ENCODE assay signal across 10 cellular contexts in the genomic region with DNA sequence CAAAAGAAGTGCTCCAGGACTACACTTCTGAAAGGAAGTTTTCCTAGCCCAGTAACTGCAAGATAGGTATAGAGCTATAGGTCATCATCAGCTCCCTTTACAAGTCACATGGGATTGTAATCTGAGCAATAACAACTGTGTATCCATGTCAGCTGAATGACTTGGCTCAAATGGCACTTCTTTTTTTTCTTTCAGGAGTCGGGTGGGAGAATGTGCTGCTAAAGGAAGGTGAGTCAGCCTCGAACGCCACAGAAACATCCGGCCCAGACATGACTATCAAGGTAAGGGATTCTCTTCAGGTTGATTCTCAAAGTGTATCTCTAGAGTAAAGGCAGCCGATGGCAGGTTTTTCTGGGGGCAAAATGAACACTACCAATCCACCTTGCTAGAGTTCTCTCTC.
DNase-seq lines count a peak whose midpoint lies in the region; ATAC-seq and TF ChIP-seq lines count a peak whose summit lies in the region.
"Had no signal": no experiment of that assay in that cellular context is flagged by ENCODE, and none has a peak within 500 bp of the region (broad histone marks: within the 10 kb centered on the region; RNA-seq: fewer than 3 reads in every experiment).

No MANE protein-coding gene starts in this region.

- no peak overlapping the region for H3K27ac Mint-ChIP-seq in activated CD4-positive, alpha-beta T cell treated with anti-CD3 and anti-CD28 coated beads, Interleukin-2, amount 10 ng/mL, durations not matched to agents 7 days and 5 days

- peaks cover 12% of the 10 kb centered on the region for H3K4me1 ChIP-seq in PC-9 (replicated peaks; ENCODE audit: insufficient read depth)

- peaks cover 10% of the 10 kb centered on the region for H3K27me3 Mint-ChIP-seq in activated CD4-positive, alpha-beta T cell treated with anti-CD3 and anti-CD28 coated beads, Interleukin-2, amount 10 ng/mL, durations not matched to agents 7 days and 5 days

- no peak overlapping the region for H2AFZ ChIP-seq in PC-9

- no peaks in the 10 kb centered on the region for H3K9me3 ChIP-seq in PC-9 (ENCODE audit: insufficient read depth, low read depth)

- CTCF ChIA-PET in activated CD4-positive, alpha-beta T cell treated with anti-CD3 and anti-CD28 coated beads, Interleukin-2, amount 10 ng/mL, durations not matched to agents 7 days and 5 days (lab: Charles Lee): interaction anchor here (0.7 kb wide), 1 partner anchor 1928 kb away, joined by 3 read pairs; no protein-coding TSS in a partner anchor
- CTCF ChIA-PET in PC-9 (lab: Charles Lee): no interaction called here

- H3K79me2 ChIP-seq in PC-9 (ENCODE audit: low read depth): no peaks in the 10 kb centered on the region

- intact Hi-C loops in PC-9 (cut with micrococcal nuclease; ENCODE audit: unreplicated experiment): loop anchor here (1.0 kb wide), 1 partner anchor 14 kb away; no protein-coding TSS in a partner anchor

- TF ChIP-seq CTCF in PC-9 (conservative IDR thresholded peaks at IDR 0.05) (no peak), choroid plexus epithelial cell (conservative IDR thresholded peaks at IDR 0.05; ENCODE audit: low read depth, low read length) (no peak), retinal pigment epithelial cell (conservative IDR thresholded peaks at IDR 0.05; ENCODE audit: low read depth, low read length) (no peak)

- no peak overlapping the region for H3K4me2 ChIP-seq in PC-9

- no peak for ATAC-seq in HG03469 (IDR thresholded peaks at IDR 0.05; ENCODE audit: unreplicated experiment)

- peak; percentile 26 for DNase-seq in activated CD4-positive, alpha-beta T cell treated with anti-CD3 and anti-CD28 coated beads for 48 hours
- DNase-seq in activated CD4-positive, alpha-beta T cell treated with anti-CD3 and anti-CD28 coated beads, Interleukin-2, amount 10 ng/mL, durations not matched to agents 7 days and 5 days: no peak
- DNase-seq in PC-9 (peak; percentile 60 to 71), choroid plexus epithelial cell (ENCODE audit: low read depth) (peak; percentile 87), retinal pigment epithelial cell (ENCODE audit: low read depth) (peak; percentile 55), SHP77 treated with DMSO at 0.1 percent for 48 hours (lab: John Stamatoyannopoulos, UW) (no peak), mesenteric fat pad (ENCODE audit: low spot score) (no peak)
- DNase-seq: NCI-H2081 treated with DMSO at 0.1 percent for 48 hours had no signal

- H3K36me3 Mint-ChIP-seq in activated CD4-positive, alpha-beta T cell treated with anti-CD3 and anti-CD28 coated beads, Interleukin-2, amount 10 ng/mL, durations not matched to agents 7 days and 5 days (ENCODE audit: low read depth): no peaks in the 10 kb centered on the region

- no peak overlapping the region for H3K4me3 Mint-ChIP-seq in activated CD4-positive, alpha-beta T cell treated with anti-CD3 and anti-CD28 coated beads, Interleukin-2, amount 10 ng/mL, durations not matched to agents 7 days and 5 days

- POLR2A ChIA-PET in activated CD4-positive, alpha-beta T cell treated with anti-CD3 and anti-CD28 coated beads, Interleukin-2, amount 10 ng/mL, durations not matched to agents 7 days and 5 days (lab: Charles Lee): no interaction called here
- POLR2A ChIA-PET in PC-9 (lab: Charles Lee; ENCODE audit: unreplicated experiment): interaction anchor here (0.5 to 0.7 kb wide), 3 partner anchors 16 to 244 kb away, joined by 3 to 9 read pairs (median 6); partner anchors contain the start of gene TXN

- no TSS peak for BruUV-seq in PC-9 (replicated peaks; lab: Mats Ljungman, UMichigan)

- no peak overlapping the region for H3K4me3 ChIP-seq in PC-9
- H3K4me3 ChIP-seq in choroid plexus epithelial cell (ENCODE audit: low read depth, low read length): no peak overlapping the region
- no peak overlapping the region for H3K4me3 ChIP-seq in retinal pigment epithelial cell (ENCODE audit: low read length)

- no peaks in the 10 kb centered on the region for H4K20me1 ChIP-seq in PC-9 (ENCODE audit: insufficient read depth)

- H3K9me3 Mint-ChIP-seq in activated CD4-positive, alpha-beta T cell treated with anti-CD3 and anti-CD28 coated beads, Interleukin-2, amount 10 ng/mL, durations not matched to agents 7 days and 5 days: peaks cover 3% of the 10 kb centered on the region

- H3K9me2 ChIP-seq in PC-9 (ENCODE audit: insufficient read depth): no peaks in the 10 kb centered on the region

- H3K4me1 Mint-ChIP-seq in activated CD4-positive, alpha-beta T cell treated with anti-CD3 and anti-CD28 coated beads, Interleukin-2, amount 10 ng/mL, durations not matched to agents 7 days and 5 days: peaks cover 8% of the 10 kb centered on the region

- H3K27me3 ChIP-seq in PC-9 (ENCODE audit: insufficient read depth, low read depth): no peaks in the 10 kb centered on the region

- peak overlapping the region; percentile 59 for H3K27ac ChIP-seq in PC-9
- H3K27ac ChIP-seq: C4-2B had no signal

- H3K36me3 ChIP-seq in PC-9 (ENCODE audit: low read depth): no peaks in the 10 kb centered on the region

- peaks cover 5% of the 10 kb centered on the region; the same call in 1 of the 2 replicates for H3F3A ChIP-seq in PC-9 (ENCODE audit: insufficient read depth, low read depth)

Comparison
In these comparisons a context has a peak if more than half of its experiments do, and no peak if none do; other contexts are left out.
1. DNase-seq: peak in activated CD4-positive, alpha-beta T cell treated with anti-CD3 and anti-CD28 coated beads for 48 hours (single experiment), PC-9 (2 of 2), choroid plexus epithelial cell (single experiment) and retinal pigment epithelial cell (single experiment); none in activated CD4-positive, alpha-beta T cell treated with anti-CD3 and anti-CD28 coated beads, Interleukin-2, amount 10 ng/mL, durations not matched to agents 7 days and 5 days (single experiment), SHP77 treated with DMSO at 0.1 percent for 48 hours (single experiment) and mesenteric fat pad (single experiment).